Comparison of ENCODE assay signal across 8 cellular contexts in genomic region chr3:9399746-9400145, GRCh38. TPM values are rescaled to one million over a fixed set of nuclear protein-coding genes. Genes with fewer than 3 reads are reported as not detected.
DNase-seq lines count a peak whose midpoint lies in the region; ATAC-seq lines count a peak whose summit lies in the region.

No MANE protein-coding gene starts in this region.

- H3K79me2 ChIP-seq in GM23248 (ENCODE audit: insufficient read depth): peaks cover 85% of the 10 kb centered on the region

- no peak for ATAC-seq in activated naive CD4-positive, alpha-beta T cell treated with anti-CD3 and anti-CD28 coated beads, Interleukin-2, amount 50 U/mL, for 72 hours
- ATAC-seq in HG03460 (IDR thresholded peaks at IDR 0.05; ENCODE audit: unreplicated experiment) (no peak), HG03354 (IDR thresholded peaks at IDR 0.05; ENCODE audit: poor library complexity, severe bottlenecking, unreplicated experiment) (no peak)

- H3K9me3 ChIP-seq in GM23248 (ENCODE audit: low read depth) (no peaks in the 10 kb centered on the region), neuronal stem cell (replicated peaks in 1 of 2; ENCODE audit: control insufficient read depth in 2 of 2, insufficient read depth in 1 of 2, low read depth in 1 of 2, low read length in 2 of 2) (no peaks in the 10 kb centered on the region)

- H3K4me3 ChIP-seq in GM23248 (peak overlapping the region; percentile 95), neuronal stem cell (ENCODE audit: low read length in 2 of 2) (peak overlapping the region in 1 of 2 donors; percentile 93)

- H2BK5ac ChIP-seq in neuronal stem cell (ENCODE audit: low read length): no peak overlapping the region

- H2BK120ac ChIP-seq in neuronal stem cell (ENCODE audit: low read depth, low read length): no peak overlapping the region

- H2AK5ac ChIP-seq in neuronal stem cell (ENCODE audit: low read depth, low read length): no peak overlapping the region

- H4K20me1 ChIP-seq in GM23248 (ENCODE audit: insufficient read depth): peaks cover 34% of the 10 kb centered on the region

- peaks cover 72% of the 10 kb centered on the region for H3F3A ChIP-seq in GM23248 (ENCODE audit: insufficient read depth)

- 0 to 2% methylated on average over 3 of the region's 3 CpGs for WGBS in GM23248 (ENCODE audit: low coverage in 1 of 2, low lambda C conversion rate in 2 of 2, missing lambda C conversion rate in 2 of 2), 2 experiments
- WGBS in neuronal stem cell (ENCODE audit: extremely low coverage in 2 of 2, insufficient read length in 2 of 2, insufficient replicate concordance in 1 of 2), 2 donors: no CpG with 5 or more reads among the region's 3 CpGs

- no peaks in the 10 kb centered on the region for H3K9me2 ChIP-seq in GM23248 (ENCODE audit: insufficient read depth)

- intact Hi-C loops in head of caudate nucleus (cut with DNase I): no loop called here

- H3K4me2 ChIP-seq in GM23248 (ENCODE audit: unreplicated experiment) (peak overlapping the region; percentile 86), neuronal stem cell (ENCODE audit: insufficient read depth, low read length, poor library complexity, severe bottlenecking) (peak overlapping the region; percentile 58)

- H4K8ac ChIP-seq in neuronal stem cell (ENCODE audit: low read depth, low read length): no peak overlapping the region

- no peak overlapping the region for H4K91ac ChIP-seq in neuronal stem cell (ENCODE audit: low read depth, low read length, poor library complexity)

- H2BK15ac ChIP-seq in neuronal stem cell (ENCODE audit: low read length): no peak overlapping the region

- H3K9ac ChIP-seq in GM23248: peak overlapping the region; percentile 100
- no peak overlapping the region for H3K9ac ChIP-seq in neuronal stem cell (ENCODE audit: low read depth, low read length, poor library complexity)

- H3K4me1 ChIP-seq in GM23248 (ENCODE audit: insufficient read depth): peaks cover 56% of the 10 kb centered on the region
- peaks cover 8 to 48% of the 10 kb centered on the region in 2 donors for H3K4me1 ChIP-seq in neuronal stem cell (ENCODE audit: control insufficient read depth in 2 of 2, insufficient read depth in 1 of 2, low read depth in 1 of 2, low read length in 2 of 2)

- H3K18ac ChIP-seq in neuronal stem cell (ENCODE audit: low read length): no peak overlapping the region

- H2AFZ ChIP-seq in GM23248 (no peak overlapping the region), neuronal stem cell (ENCODE audit: low read length) (no peak overlapping the region)

- peak overlapping the region; percentile 58 to 96 for H3K27ac Mint-ChIP-seq in activated naive CD4-positive, alpha-beta T cell treated with anti-CD3 and anti-CD28 coated beads, Interleukin-2, amount 50 U/mL, for 72 hours

- H2BK12ac ChIP-seq in neuronal stem cell (ENCODE audit: low read length): no peak overlapping the region

- no peaks in the 10 kb centered on the region for H3K9me3 Mint-ChIP-seq in activated naive CD4-positive, alpha-beta T cell treated with anti-CD3 and anti-CD28 coated beads, Interleukin-2, amount 50 U/mL, for 72 hours

- peaks cover 25 to 37% of the 10 kb centered on the region in 2 donors for H3K36me3 Mint-ChIP-seq in activated naive CD4-positive, alpha-beta T cell treated with anti-CD3 and anti-CD28 coated beads, Interleukin-2, amount 50 U/mL, for 72 hours

- H3K27me3 ChIP-seq in GM23248 (replicated peaks; ENCODE audit: insufficient read depth) (no peaks in the 10 kb centered on the region), neuronal stem cell (ENCODE audit: control insufficient read depth in 3 of 3, insufficient read depth in 3 of 3, low read depth in 1 of 3, low read length in 3 of 3) (no peaks in the 10 kb centered on the region)

- in situ Hi-C loops in GM23248 (cut with MboI): no loop called here

- no peak overlapping the region for H3K4ac ChIP-seq in neuronal stem cell (ENCODE audit: low read length)

- H3K27ac ChIP-seq in GM23248 (peak overlapping the region; percentile 99), neuronal stem cell (replicated peaks; ENCODE audit: low read length) (peak overlapping the region; percentile 72)

- H3K14ac ChIP-seq in neuronal stem cell (ENCODE audit: low read length): no peak overlapping the region

- H3K79me1 ChIP-seq in neuronal stem cell (ENCODE audit: low read depth, low read length): no peaks in the 10 kb centered on the region

- DNase-seq in AG08396 (ENCODE audit: low spot score) (peak; percentile 82), GM23248 (peak; percentile 98), NCI-H446 (lab: John Stamatoyannopoulos, UW) (peak; percentile 15 to 82), head of caudate nucleus (peak; percentile 14 to 87 (median 56)), neuronal stem cell (ENCODE audit: low spot score) (peak; percentile 78)
- DNase-seq in activated naive CD4-positive, alpha-beta T cell treated with anti-CD3 and anti-CD28 coated beads, Interleukin-2, amount 50 U/mL, for 72 hours (ENCODE audit: low spot score in 2 of 2): no peak

- H3K36me3 ChIP-seq in GM23248 (ENCODE audit: low read depth) (peaks cover 5% of the 10 kb centered on the region; the same call in 1 of the 2 replicates), neuronal stem cell (replicated peaks in 1 of 2; ENCODE audit: control insufficient read depth in 2 of 2, insufficient read depth in 2 of 2, low read length in 2 of 2) (peaks cover 0 to 12% of the 10 kb centered on the region in 2 donors)

- H3K23ac ChIP-seq in neuronal stem cell (ENCODE audit: low read depth, low read length, poor library complexity): no peak overlapping the region

RNA-seq across cellular contexts. Expression of gene SETD5, which starts 2.3 kb away (rescaled TPM):
- 45.0 and 62.0 TPM in 2 replicates for total RNA-seq in GM23248 (2014; rRNA removed; shearing (Covaris generic))
- 31.7 and 35.0 TPM in 2 replicates for polyA plus RNA-seq in GM23248 (2016; fragmentation: Nextera tagmentation; extraction: Ambion mirVana)
- total RNA-seq in activated naive CD4-positive, alpha-beta T cell treated with anti-CD3 and anti-CD28 coated beads, Interleukin-2, amount 50 U/mL, for 72 hours: 100 to 1,000 TPM; 158 to 170 TPM
- 210 TPM for polyA plus RNA-seq in neuronal stem cell (2013, experiment 1 of 2)
- 225 TPM for polyA plus RNA-seq in neuronal stem cell (2013, experiment 2 of 2)

RNA-seq across cellular contexts. Expression of gene THUMPD3, which starts 36.9 kb away (rescaled TPM):
- total RNA-seq in GM23248 (2014; rRNA removed; shearing (Covaris generic)): 38.9 and 41.7 TPM in 2 replicates
- 27.9 and 28.5 TPM in 2 replicates for polyA plus RNA-seq in GM23248 (2016; fragmentation: Nextera tagmentation; extraction: Ambion mirVana)
- 10 to 100 TPM; 61.6 to 62.0 TPM for total RNA-seq in activated naive CD4-positive, alpha-beta T cell treated with anti-CD3 and anti-CD28 coated beads, Interleukin-2, amount 50 U/mL, for 72 hours
- 29.3 TPM for polyA plus RNA-seq in neuronal stem cell (2013, experiment 1 of 2)
- 27.9 TPM for polyA plus RNA-seq in neuronal stem cell (2013, experiment 2 of 2)

Comparison
In these comparisons a context has a peak if more than half of its experiments do, and no peak if none do; other contexts are left out.
1. DNase-seq: peak in AG08396 (single experiment), GM23248 (single experiment), NCI-H446 (2 of 2), head of caudate nucleus (42 of 42) and neuronal stem cell (single experiment); none in activated naive CD4-positive, alpha-beta T cell treated with anti-CD3 and anti-CD28 coated beads, Interleukin-2, amount 50 U/mL, for 72 hours (0 of 2).